ENCODE assay signal across 8 cellular contexts in the genomic region with DNA sequence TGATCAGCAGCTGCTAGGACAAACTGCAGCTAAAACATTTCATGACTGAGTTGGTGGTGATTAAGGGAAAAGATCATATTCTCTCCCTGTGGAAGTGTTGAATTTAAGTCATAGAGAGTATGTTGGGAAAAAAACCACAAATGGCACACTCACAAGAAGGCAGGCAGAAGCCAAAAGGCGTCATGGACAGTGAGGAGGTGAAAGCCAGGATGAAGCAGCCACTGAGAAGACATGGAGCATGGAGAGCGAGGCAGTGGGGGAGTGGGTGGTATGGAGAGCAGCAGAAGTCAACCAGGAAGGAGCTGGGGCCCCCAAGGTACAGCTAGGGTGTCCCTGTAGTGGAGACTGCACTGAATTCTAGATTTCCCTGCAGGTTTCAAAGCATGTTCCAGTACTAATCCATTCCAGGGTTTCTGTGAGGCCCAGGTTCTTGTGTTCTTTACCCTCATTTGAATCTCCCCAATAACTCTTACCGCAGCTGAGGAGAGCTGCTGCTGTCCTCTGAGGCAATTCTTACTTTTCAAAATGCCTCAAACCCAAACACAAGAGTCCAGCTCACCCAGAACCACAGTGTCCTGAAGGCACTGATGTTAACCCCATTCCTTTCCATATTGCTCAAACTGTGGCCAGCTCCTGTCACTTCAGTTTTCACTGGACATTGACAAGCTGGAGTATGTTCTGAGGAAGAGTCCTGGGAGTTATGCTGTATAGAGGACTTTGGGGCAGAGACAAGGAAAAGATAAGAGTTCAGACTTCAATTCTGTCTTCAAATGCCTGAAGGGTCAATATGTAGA.
DNase-seq lines count a peak whose midpoint lies in the region; ATAC-seq and TF ChIP-seq lines count a peak whose summit lies in the region.

No MANE protein-coding gene starts in this region.

- H3K36me3 Mint-ChIP-seq in activated CD8-positive, alpha-beta T cell treated with anti-CD3 and anti-CD28 coated beads for 36 hours (ENCODE audit: low read depth) = no peaks in the 10 kb centered on the region

- H3K4me3 ChIP-seq in GM12865 (ENCODE audit: low read depth, low read length) = peak overlapping the region; percentile 33
- H3K4me3 ChIP-seq in KMS-11 (IDR thresholded peaks at IDR 0.05; ENCODE audit: insufficient read depth, low read depth, low read length) = no peak overlapping the region
- no peak overlapping the region for H3K4me3 ChIP-seq in foreskin fibroblast (ENCODE audit: low read depth in 1 of 2, low read length in 2 of 2)
- no peak overlapping the region for H3K4me3 ChIP-seq in dorsolateral prefrontal cortex

- CTCF ChIA-PET in activated CD8-positive, alpha-beta T cell treated with anti-CD3 and anti-CD28 coated beads for 36 hours (lab: Charles Lee) = no interaction called here

- no peak for TF ChIP-seq CTCF in GM12865 (IDR thresholded peaks at IDR 0.05; ENCODE audit: insufficient read depth, low read depth, low read length, missing control alignments)
- no peak; the same call in 1 of the 2 replicates for TF ChIP-seq CTCF in KMS-11 (conservative IDR thresholded peaks at IDR 0.05; ENCODE audit: low read depth, low read length)
- TF ChIP-seq CTCF in foreskin fibroblast (IDR thresholded peaks at IDR 0.05; ENCODE audit: low read depth, low read length) = no peak
- TF ChIP-seq CTCF in activated CD8-positive, alpha-beta T cell treated with anti-CD3 and anti-CD28 coated beads for 36 hours (IDR thresholded peaks at IDR 0.05) = no peak
- TF ChIP-seq CTCF in dorsolateral prefrontal cortex (IDR thresholded peaks at IDR 0.05 in 54 of 56, conservative IDR thresholded peaks at IDR 0.05 in 2 of 56; ENCODE audit: low read depth in 1 of 56, partially characterized antibody in 56 of 56) = no peak

- H3K9me3 Mint-ChIP-seq in activated CD8-positive, alpha-beta T cell treated with anti-CD3 and anti-CD28 coated beads for 36 hours = no peaks in the 10 kb centered on the region

- peaks cover 17% of the 10 kb centered on the region for H3K27me3 Mint-ChIP-seq in activated CD8-positive, alpha-beta T cell treated with anti-CD3 and anti-CD28 coated beads for 36 hours

- H3K4me3 Mint-ChIP-seq in activated CD8-positive, alpha-beta T cell treated with anti-CD3 and anti-CD28 coated beads for 36 hours = no peak overlapping the region

- DNase-seq in GM12865 (ENCODE audit: low read depth) (peak; percentile 81), foreskin fibroblast (peak; percentile 86 to 91), dorsolateral prefrontal cortex (no peak)
- no peak for DNase-seq in effector CD8-positive, alpha-beta T cell (lab: John Stamatoyannopoulos, UW)
- DNase-seq in activated CD8-positive, alpha-beta T cell treated with anti-CD3 and anti-CD28 coated beads for 36 hours = no peak
- no peak for DNase-seq in NK-92 treated with Interleukin-12 subunit alpha and Interleukin-12 subunit beta, amount 100 ng/mL, for 24 hours (lab: John Stamatoyannopoulos, UW)

- peak overlapping the region; percentile 100 for H3K4me2 ChIP-seq in KMS-11

- H3K4me1 ChIP-seq in KMS-11 (ENCODE audit: low read depth, poor library complexity, severe bottlenecking) = peaks cover 100% of the 10 kb centered on the region

- intact Hi-C loops in activated CD8-positive, alpha-beta T cell treated with anti-CD3 and anti-CD28 coated beads for 36 hours (cut with micrococcal nuclease) = no loop called here
- intact Hi-C loops in dorsolateral prefrontal cortex (cut with DNase I) = no loop called here

- H2AFZ ChIP-seq in KMS-11 (ENCODE audit: low read depth) = peak overlapping the region; percentile 29; the same call in 1 of the 2 replicates

- H3K27me3 ChIP-seq in KMS-11 (ENCODE audit: insufficient read depth, low read depth) = no peaks in the 10 kb centered on the region
- no peaks in the 10 kb centered on the region for H3K27me3 ChIP-seq in dorsolateral prefrontal cortex

- peak overlapping the region; percentile 49 for H3K9ac ChIP-seq in KMS-11

- POLR2A ChIA-PET in activated CD8-positive, alpha-beta T cell treated with anti-CD3 and anti-CD28 coated beads for 36 hours (lab: Charles Lee) = no interaction called here

- ATAC-seq in GM21737 (IDR thresholded peaks at IDR 0.05; ENCODE audit: unreplicated experiment) = peak; percentile 35
- ATAC-seq in activated CD8-positive, alpha-beta T cell treated with anti-CD3 and anti-CD28 coated beads for 36 hours = no peak

- H4K20me1 ChIP-seq in KMS-11 (ENCODE audit: insufficient read depth) = no peaks in the 10 kb centered on the region

- H3K27ac Mint-ChIP-seq in activated CD8-positive, alpha-beta T cell treated with anti-CD3 and anti-CD28 coated beads for 36 hours = no peak overlapping the region

- H3K4me1 Mint-ChIP-seq in activated CD8-positive, alpha-beta T cell treated with anti-CD3 and anti-CD28 coated beads for 36 hours (ENCODE audit: low read depth) = no peaks in the 10 kb centered on the region

- H3K79me2 ChIP-seq in KMS-11 (ENCODE audit: insufficient read depth, low read depth) = peaks cover 35% of the 10 kb centered on the region; the same call in 1 of the 2 replicates

- H3K27ac ChIP-seq in KMS-11 (peak overlapping the region; percentile 93), dorsolateral prefrontal cortex (peak overlapping the region in 7 of 59 donors; percentile 1 to 56 (median 26))

- H3K36me3 ChIP-seq in KMS-11 (ENCODE audit: insufficient read depth) = no peaks in the 10 kb centered on the region

Comparison
In these comparisons a context has a peak if more than half of its experiments do, and no peak if none do; other contexts are left out.
1. DNase-seq: peak in GM12865 (single experiment) and foreskin fibroblast (2 of 2); none in effector CD8-positive, alpha-beta T cell (single experiment), activated CD8-positive, alpha-beta T cell treated with anti-CD3 and anti-CD28 coated beads for 36 hours (single experiment), NK-92 treated with Interleukin-12 subunit alpha and Interleukin-12 subunit beta, amount 100 ng/mL, for 24 hours (single experiment) and dorsolateral prefrontal cortex (0 of 10).